1 cellular context compared by ENCODE assay signal in genomic region chr11:534197-534591, GRCh38.
TF ChIP-seq lines count a peak whose summit lies in the region.

No MANE protein-coding gene starts in this region.

TF ChIP-seq in GM23338, 12 proteins besides CTCF, POLR2A, EP300 and RAD21 (continued from another document):
- TF ChIP-seq ZNF462 (CRISPR knock-in tag; IDR thresholded peaks at IDR 0.05) (no peak), NANOG (IDR thresholded peaks at IDR 0.05; ENCODE audit: borderline replicate concordance) (no peak), STAT1 (IDR thresholded peaks at IDR 0.05; ENCODE audit: unreplicated experiment) (no peak), POLR2AphosphoS5 (IDR thresholded peaks at IDR 0.05; ENCODE audit: low read depth) (no peak), JUNB (IDR thresholded peaks at IDR 0.05; ENCODE audit: unreplicated experiment) (no peak), CREB1 (CRISPR knock-in tag; IDR thresholded peaks at IDR 0.05; ENCODE audit: low read depth) (no peak), ZNF331 (CRISPR knock-in tag; IDR thresholded peaks at IDR 0.05; ENCODE audit: low read depth) (no peak)
TF ChIP-seq in GM23338: peak in this region for 0.
